14 cellular contexts compared by ENCODE assay signal in the genomic region with DNA sequence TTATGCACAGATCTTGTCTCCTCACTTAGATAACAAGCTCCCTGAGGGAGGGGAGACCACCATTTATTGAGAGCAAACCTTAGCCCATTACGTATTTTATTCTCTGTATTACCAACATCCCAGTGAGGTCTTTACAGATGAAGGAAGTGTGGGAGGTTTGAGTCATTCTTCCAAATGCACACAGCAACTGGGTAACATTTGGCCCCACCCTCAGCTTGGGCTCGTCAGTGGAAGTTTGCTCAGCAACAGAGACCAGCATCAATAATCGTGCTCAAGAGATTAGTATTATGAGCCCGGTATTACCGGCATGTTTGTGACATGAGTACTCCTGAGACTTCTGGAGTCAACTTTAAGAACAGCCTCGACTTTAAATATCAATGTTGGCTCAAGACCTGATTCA.
DNase-seq lines count a peak whose midpoint lies in the region; ATAC-seq and TF ChIP-seq lines count a peak whose summit lies in the region.
"Had no signal": no experiment of that assay in that cellular context is flagged by ENCODE, and none has a peak within 500 bp of the region (broad histone marks: within the 10 kb centered on the region; RNA-seq: fewer than 3 reads in every experiment).

No MANE protein-coding gene starts in this region.

- WGBS in sigmoid colon, 2 donors: 85% methylated on average over 6 of the region's 6 CpGs

- H3K27ac ChIP-seq in sigmoid colon: peak overlapping the region in 1 of 4 donors; percentile 47
- H3K27ac ChIP-seq: ascending aorta had no signal

- no peak overlapping the region for H3K4me3 Mint-ChIP-seq in chondrocyte (ENCODE audit: unreplicated experiment)
- no peak overlapping the region for H3K4me3 Mint-ChIP-seq in activated CD4-positive, alpha-beta memory T cell treated with anti-CD3 and anti-CD28 coated beads for 36 hours
- H3K4me3 Mint-ChIP-seq: activated T-cell treated with anti-CD3 and anti-CD28 coated beads, Interleukin-2, amount 50 U/mL, for 24 hours; CD4-positive, alpha-beta T cell had no signal

- peaks cover 4% of the 10 kb centered on the region for H3K4me1 Mint-ChIP-seq in chondrocyte (ENCODE audit: low read depth)
- H3K4me1 Mint-ChIP-seq in activated CD4-positive, alpha-beta memory T cell treated with anti-CD3 and anti-CD28 coated beads for 36 hours (ENCODE audit: low read depth): no peaks in the 10 kb centered on the region

- no peak for TF ChIP-seq EP300 in sigmoid colon (IDR thresholded peaks at IDR 0.05)

- intact Hi-C loops in sigmoid colon (cut with DNase I): no loop called here
- intact Hi-C loops in activated CD4-positive, alpha-beta memory T cell treated with anti-CD3 and anti-CD28 coated beads for 36 hours (cut with micrococcal nuclease): no loop called here

- H3K9me3 ChIP-seq in sigmoid colon: no peaks in the 10 kb centered on the region

- peaks cover 0 to 4% (median 0%) of the 10 kb centered on the region in 4 donors for H3K4me1 ChIP-seq in sigmoid colon

- CTCF ChIA-PET in activated CD4-positive, alpha-beta memory T cell treated with anti-CD3 and anti-CD28 coated beads for 36 hours (lab: Charles Lee): no interaction called here

- H3K27me3 ChIP-seq in sigmoid colon: no peaks in the 10 kb centered on the region
- H3K27me3 ChIP-seq: ascending aorta had no signal

- POLR2A ChIA-PET in activated CD4-positive, alpha-beta memory T cell treated with anti-CD3 and anti-CD28 coated beads for 36 hours (lab: Charles Lee): no interaction called here

- no peak for TF ChIP-seq POLR2A in sigmoid colon (IDR thresholded peaks at IDR 0.05)

- TF ChIP-seq CTCF in fibroblast of mammary gland (conservative IDR thresholded peaks at IDR 0.05; ENCODE audit: control insufficient read depth, insufficient read depth, low read depth, low read length): no peak
- TF ChIP-seq CTCF in omental fat pad (IDR thresholded peaks at IDR 0.05): no peak
- TF ChIP-seq CTCF in chondrocyte (IDR thresholded peaks at IDR 0.05): no peak
- TF ChIP-seq CTCF in sigmoid colon (IDR thresholded peaks at IDR 0.05): no peak

- H3K9me3 Mint-ChIP-seq in chondrocyte (ENCODE audit: low read depth): peaks cover 6% of the 10 kb centered on the region
- no peaks in the 10 kb centered on the region for H3K9me3 Mint-ChIP-seq in activated CD4-positive, alpha-beta memory T cell treated with anti-CD3 and anti-CD28 coated beads for 36 hours
- H3K9me3 Mint-ChIP-seq: activated T-cell treated with anti-CD3 and anti-CD28 coated beads, Interleukin-2, amount 50 U/mL, for 24 hours had no signal

- no peaks in the 10 kb centered on the region for H3K36me3 Mint-ChIP-seq in chondrocyte (ENCODE audit: low read depth)
- no peaks in the 10 kb centered on the region for H3K36me3 Mint-ChIP-seq in activated CD4-positive, alpha-beta memory T cell treated with anti-CD3 and anti-CD28 coated beads for 36 hours

- no peaks in the 10 kb centered on the region for H3K27me3 Mint-ChIP-seq in chondrocyte (ENCODE audit: low read depth)
- H3K27me3 Mint-ChIP-seq in activated CD4-positive, alpha-beta memory T cell treated with anti-CD3 and anti-CD28 coated beads for 36 hours: no peaks in the 10 kb centered on the region
- H3K27me3 Mint-ChIP-seq: activated T-cell treated with anti-CD3 and anti-CD28 coated beads, Interleukin-2, amount 50 U/mL, for 24 hours; CD4-positive, alpha-beta T cell had no signal

- no peaks in the 10 kb centered on the region for H3K36me3 ChIP-seq in sigmoid colon
- H3K36me3 ChIP-seq: ascending aorta had no signal

- ATAC-seq in omental fat pad (ENCODE audit: low FRiP score): peak; percentile 64
- ATAC-seq in GM21529 (IDR thresholded peaks at IDR 0.05; ENCODE audit: unreplicated experiment): no peak
- ATAC-seq: HCT116 had no signal

- DNase-seq in Daoy (ENCODE audit: low read depth): peak; percentile 46
- DNase-seq in SW480 (ENCODE audit: low spot score): peak; percentile 34
- peak; percentile 98 for DNase-seq in fibroblast of mammary gland (ENCODE audit: low read depth)
- DNase-seq in omental fat pad (ENCODE audit: low spot score): no peak
- DNase-seq in chondrocyte (ENCODE audit: low spot score): no peak
- DNase-seq in sigmoid colon: no peak
- no peak for DNase-seq in activated CD4-positive, alpha-beta memory T cell treated with anti-CD3 and anti-CD28 coated beads for 36 hours
- DNase-seq: activated CD4-positive, CD25-positive, alpha-beta regulatory T cell treated with anti-CD3 and anti-CD28 coated beads, Interleukin-2, amount 50 U/mL, for 72 hours; activated T-cell treated with anti-CD3 and anti-CD28 coated beads, Interleukin-2, amount 50 U/mL, for 24 hours; CD4-positive, alpha-beta T cell; MV-4-11 had no signal

- H3K4me3 ChIP-seq in fibroblast of mammary gland (ENCODE audit: control insufficient read depth, low read depth, low read length) (no peak overlapping the region), sigmoid colon (no peak overlapping the region)
- H3K4me3 ChIP-seq: ascending aorta had no signal

- H3K27ac Mint-ChIP-seq in chondrocyte (ENCODE audit: unreplicated experiment): no peak overlapping the region
- H3K27ac Mint-ChIP-seq in activated CD4-positive, alpha-beta memory T cell treated with anti-CD3 and anti-CD28 coated beads for 36 hours: no peak overlapping the region
- H3K27ac Mint-ChIP-seq: activated T-cell treated with anti-CD3 and anti-CD28 coated beads, Interleukin-2, amount 50 U/mL, for 24 hours; CD4-positive, alpha-beta T cell had no signal

Comparison
In these comparisons a context has a peak if more than half of its experiments do, and no peak if none do; other contexts are left out.
1. DNase-seq: peak in Daoy (single experiment), SW480 (single experiment) and fibroblast of mammary gland (single experiment); none in omental fat pad (single experiment), chondrocyte (single experiment), sigmoid colon (single experiment) and activated CD4-positive, alpha-beta memory T cell treated with anti-CD3 and anti-CD28 coated beads for 36 hours (single experiment).